In genomic region chr6:42436825-42437224, GRCh38 we compare ENCODE assay signal across 23 cellular contexts. TPM values are rescaled to one million over a fixed set of nuclear protein-coding genes. Genes with fewer than 3 reads are reported as not detected.
"Had no signal": no experiment of that assay in that cellular context is flagged by ENCODE, and none has a peak within 500 bp of the region (broad histone marks: within the 10 kb centered on the region; RNA-seq: fewer than 3 reads in every experiment).

No MANE protein-coding gene starts in this region.

- DNase-seq: activated CD4-positive, alpha-beta T cell treated with anti-CD3 and anti-CD28 coated beads for 36 hours; activated CD4-positive, alpha-beta T cell treated with anti-CD3 and anti-CD28 coated beads, Interleukin-2, amount 50 U/mL, for 4 hours; activated effector memory CD4-positive, alpha-beta T cell treated with anti-CD3 and anti-CD28 coated beads, Interleukin-2, amount 50 U/mL, for 16 hours; activated naive CD4-positive, alpha-beta T cell treated with anti-CD3 and anti-CD28 coated beads, Interleukin-2, amount 10 ng/mL, durations not matched to agents 7 days and 5 days; amygdala; body of pancreas; effector CD8-positive, alpha-beta T cell; glutamatergic neuron; immature natural killer cell; kidney glomerular epithelial cell; left ventricle myocardium inferior; natural killer cell; retina; stimulated activated CD4-positive, alpha-beta T cell treated with anti-CD3 and anti-CD28 coated beads, Interleukin-2, amount 100 ng/mL, for 48 hours; stimulated activated naive CD8-positive, alpha-beta T cell treated with anti-CD3 and anti-CD28 coated beads, Interleukin-15, Interleukin-2, amounts not matched to agents 100 U/mL and 50 U/mL, for 24 hours; T-cell; thyroid gland had no signal

- H3K4me2 ChIP-seq: hepatocyte had no signal

- H3K27me3 Mint-ChIP-seq: activated CD4-positive, alpha-beta T cell treated with anti-CD3 and anti-CD28 coated beads for 36 hours; activated naive CD4-positive, alpha-beta T cell treated with anti-CD3 and anti-CD28 coated beads, Interleukin-2, amount 10 ng/mL, durations not matched to agents 7 days and 5 days; dendritic cell treated with granulocyte-macrophage colony-stimulating factor and Interleukin-4, amounts not matched to agents 40 ng/mL and 50 ng/mL, for 4 days; T-cell had no signal

- ATAC-seq: activated CD4-positive, alpha-beta T cell treated with anti-CD3 and anti-CD28 coated beads for 36 hours; body of pancreas; natural killer cell; stimulated activated naive CD8-positive, alpha-beta T cell treated with anti-CD3 and anti-CD28 coated beads, Interleukin-15, Interleukin-2, amounts not matched to agents 100 U/mL and 50 U/mL, for 24 hours; T-cell; WTC11 had no signal

- H3K9me3 ChIP-seq: thyroid gland had no signal

- H3K27ac ChIP-seq: body of pancreas, cardiac muscle cell, hepatocyte, left ventricle myocardium inferior, thyroid gland had no signal

- H3K4me3 Mint-ChIP-seq: activated CD4-positive, alpha-beta T cell treated with anti-CD3 and anti-CD28 coated beads for 36 hours; activated naive CD4-positive, alpha-beta T cell treated with anti-CD3 and anti-CD28 coated beads, Interleukin-2, amount 10 ng/mL, durations not matched to agents 7 days and 5 days; dendritic cell treated with granulocyte-macrophage colony-stimulating factor and Interleukin-4, amounts not matched to agents 40 ng/mL and 50 ng/mL, for 4 days; immature natural killer cell; mesothelial cell of epicardium; natural killer cell; T-cell; WTC11 had no signal

- H3K27ac Mint-ChIP-seq: activated CD4-positive, alpha-beta T cell treated with anti-CD3 and anti-CD28 coated beads for 36 hours; activated naive CD4-positive, alpha-beta T cell treated with anti-CD3 and anti-CD28 coated beads, Interleukin-2, amount 10 ng/mL, durations not matched to agents 7 days and 5 days; dendritic cell treated with granulocyte-macrophage colony-stimulating factor and Interleukin-4, amounts not matched to agents 40 ng/mL and 50 ng/mL, for 4 days; mesothelial cell of epicardium; natural killer cell; T-cell; WTC11 had no signal

- H3K36me3 ChIP-seq: cardiac muscle cell, thyroid gland had no signal

- H3K27me3 ChIP-seq: body of pancreas, cardiac muscle cell, hepatocyte, thyroid gland had no signal

- H2AFZ ChIP-seq: hepatocyte had no signal

- H3K4me3 ChIP-seq: body of pancreas, cardiac muscle cell, hepatocyte, left ventricle myocardium inferior, thyroid gland had no signal

RNA-seq across cellular contexts. Expression of gene TRERF1, which starts 14.9 kb away (rescaled TPM):
- total RNA-seq: lung microvascular endothelial cell had no signal
